Comparison of ENCODE assay signal across 8 cellular contexts in genomic region chr3:185270262-185270955, GRCh38. TPM values are rescaled to one million over a fixed set of nuclear protein-coding genes. Genes with fewer than 3 reads are reported as not detected.
DNase-seq lines count a peak whose midpoint lies in the region; ATAC-seq lines count a peak whose summit lies in the region.

No MANE protein-coding gene starts in this region.

- peaks cover 35% of the 10 kb centered on the region for H3K27me3 Mint-ChIP-seq in activated naive CD8-positive, alpha-beta T cell treated with anti-CD3 and anti-CD28 coated beads, Interleukin-2, amount 50 U/mL, for 24 hours
- peaks cover 48% of the 10 kb centered on the region for H3K27me3 Mint-ChIP-seq in activated naive CD8-positive, alpha-beta T cell treated with anti-CD3 and anti-CD28 coated beads for 36 hours
- peaks cover 37% of the 10 kb centered on the region for H3K27me3 Mint-ChIP-seq in activated T-helper 17 cell treated with anti-CD3 and anti-CD28 coated beads, Interleukin-2, amount 50 U/mL, for 72 hours

- peak; percentile 65 for ATAC-seq in activated naive CD8-positive, alpha-beta T cell treated with anti-CD3 and anti-CD28 coated beads, Interleukin-2, amount 50 U/mL, for 24 hours
- ATAC-seq in activated T-helper 17 cell treated with anti-CD3 and anti-CD28 coated beads, Interleukin-2, amount 50 U/mL, for 72 hours (replicated peaks) = peak; percentile 42
- ATAC-seq in GM21717 (IDR thresholded peaks at IDR 0.05; ENCODE audit: unreplicated experiment) = no peak

- no peaks in the 10 kb centered on the region for H3K4me1 Mint-ChIP-seq in activated naive CD8-positive, alpha-beta T cell treated with anti-CD3 and anti-CD28 coated beads, Interleukin-2, amount 50 U/mL, for 24 hours
- no peaks in the 10 kb centered on the region for H3K4me1 Mint-ChIP-seq in activated naive CD8-positive, alpha-beta T cell treated with anti-CD3 and anti-CD28 coated beads for 36 hours
- H3K4me1 Mint-ChIP-seq in activated T-helper 17 cell treated with anti-CD3 and anti-CD28 coated beads, Interleukin-2, amount 50 U/mL, for 72 hours = no peaks in the 10 kb centered on the region

- no peak overlapping the region for H3K27ac Mint-ChIP-seq in activated naive CD8-positive, alpha-beta T cell treated with anti-CD3 and anti-CD28 coated beads, Interleukin-2, amount 50 U/mL, for 24 hours
- no peak overlapping the region for H3K27ac Mint-ChIP-seq in activated naive CD8-positive, alpha-beta T cell treated with anti-CD3 and anti-CD28 coated beads for 36 hours
- H3K27ac Mint-ChIP-seq in activated T-helper 17 cell treated with anti-CD3 and anti-CD28 coated beads, Interleukin-2, amount 50 U/mL, for 72 hours = no peak overlapping the region

- H3K9me3 Mint-ChIP-seq in activated naive CD8-positive, alpha-beta T cell treated with anti-CD3 and anti-CD28 coated beads, Interleukin-2, amount 50 U/mL, for 24 hours = peaks cover 4% of the 10 kb centered on the region
- peaks cover 2% of the 10 kb centered on the region for H3K9me3 Mint-ChIP-seq in activated naive CD8-positive, alpha-beta T cell treated with anti-CD3 and anti-CD28 coated beads for 36 hours
- no peaks in the 10 kb centered on the region for H3K9me3 Mint-ChIP-seq in activated T-helper 17 cell treated with anti-CD3 and anti-CD28 coated beads, Interleukin-2, amount 50 U/mL, for 72 hours

- no peaks in the 10 kb centered on the region for H3K36me3 Mint-ChIP-seq in activated naive CD8-positive, alpha-beta T cell treated with anti-CD3 and anti-CD28 coated beads, Interleukin-2, amount 50 U/mL, for 24 hours (ENCODE audit: low read depth)
- H3K36me3 Mint-ChIP-seq in activated naive CD8-positive, alpha-beta T cell treated with anti-CD3 and anti-CD28 coated beads for 36 hours = no peaks in the 10 kb centered on the region
- no peaks in the 10 kb centered on the region for H3K36me3 Mint-ChIP-seq in activated T-helper 17 cell treated with anti-CD3 and anti-CD28 coated beads, Interleukin-2, amount 50 U/mL, for 72 hours (ENCODE audit: low read depth)

- no peak for DNase-seq in activated naive CD8-positive, alpha-beta T cell treated with anti-CD3 and anti-CD28 coated beads, Interleukin-2, amount 50 U/mL, for 24 hours
- no peak for DNase-seq in activated naive CD8-positive, alpha-beta T cell treated with anti-CD3 and anti-CD28 coated beads for 36 hours
- DNase-seq in NCI-H146 treated with DMSO at 0.1 percent for 48 hours (lab: John Stamatoyannopoulos, UW; ENCODE audit: unreplicated experiment) (peak; percentile 26), left kidney (ENCODE audit: low read depth, low spot score) (peak; percentile 67), NCI-H2196 treated with DMSO at 0.1 percent for 48 hours (lab: John Stamatoyannopoulos, UW; ENCODE audit: unreplicated experiment) (no peak)
- DNase-seq in stimulated activated CD4-positive, alpha-beta T cell treated with anti-CD3 and anti-CD28 coated beads, Interleukin-2, amount 100 ng/mL, for 48 hours = no peak

- no peak overlapping the region for H3K4me3 Mint-ChIP-seq in activated naive CD8-positive, alpha-beta T cell treated with anti-CD3 and anti-CD28 coated beads, Interleukin-2, amount 50 U/mL, for 24 hours
- no peak overlapping the region for H3K4me3 Mint-ChIP-seq in activated naive CD8-positive, alpha-beta T cell treated with anti-CD3 and anti-CD28 coated beads for 36 hours
- no peak overlapping the region for H3K4me3 Mint-ChIP-seq in activated T-helper 17 cell treated with anti-CD3 and anti-CD28 coated beads, Interleukin-2, amount 50 U/mL, for 72 hours

RNA-seq across cellular contexts. Expression of gene EHHADH, which starts 16.6 kb away (rescaled TPM):
- total RNA-seq in activated naive CD8-positive, alpha-beta T cell treated with anti-CD3 and anti-CD28 coated beads for 36 hours = 1 to 10 TPM; 5.4 to 6.1 TPM
- total RNA-seq in activated T-helper 17 cell treated with anti-CD3 and anti-CD28 coated beads, Interleukin-2, amount 50 U/mL, for 72 hours = 1 to 10 TPM; 1.9 to 3.4 TPM

Comparison
In these comparisons a context has a peak if more than half of its experiments do, and no peak if none do; other contexts are left out.
1. DNase-seq: peak in NCI-H146 treated with DMSO at 0.1 percent for 48 hours (single experiment) and left kidney (single experiment); none in activated naive CD8-positive, alpha-beta T cell treated with anti-CD3 and anti-CD28 coated beads, Interleukin-2, amount 50 U/mL, for 24 hours (single experiment), activated naive CD8-positive, alpha-beta T cell treated with anti-CD3 and anti-CD28 coated beads for 36 hours (single experiment), NCI-H2196 treated with DMSO at 0.1 percent for 48 hours (single experiment) and stimulated activated CD4-positive, alpha-beta T cell treated with anti-CD3 and anti-CD28 coated beads, Interleukin-2, amount 100 ng/mL, for 48 hours (0 of 2).